ENCODE assay signal across 8 cellular contexts in the genomic region with DNA sequence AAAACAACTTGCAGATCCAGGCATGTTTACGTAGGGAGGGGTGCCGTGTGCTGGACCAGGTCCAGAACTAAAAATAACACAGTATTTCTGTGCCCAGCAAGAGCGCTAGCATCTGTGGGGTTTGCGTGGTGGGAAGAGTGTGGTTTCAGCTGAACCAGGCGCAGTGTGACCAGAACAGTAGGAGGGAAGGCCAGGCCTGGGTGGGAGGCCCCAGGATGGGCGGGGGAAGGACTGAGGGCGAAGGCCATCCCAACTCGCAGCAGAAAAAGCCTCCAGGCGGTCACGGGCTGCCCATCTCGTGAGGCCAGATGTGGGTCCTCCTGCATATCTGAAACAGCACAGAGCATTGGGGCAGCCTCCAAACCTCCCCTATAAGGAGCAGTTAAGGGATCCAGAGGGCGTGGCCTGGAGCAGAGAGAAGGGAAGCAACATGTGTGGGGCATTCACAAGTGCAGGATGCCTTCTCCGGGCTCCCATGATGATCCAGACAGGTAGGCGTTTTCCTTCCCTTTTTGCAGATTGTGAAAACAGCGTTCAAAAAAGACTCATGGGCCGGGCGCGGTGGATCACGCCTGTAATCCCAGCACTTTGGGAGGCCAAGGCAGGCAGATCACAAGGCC. TPM values are rescaled to one million over a fixed set of nuclear protein-coding genes. Genes with fewer than 3 reads are reported as not detected.
DNase-seq lines count a peak whose midpoint lies in the region; ATAC-seq and TF ChIP-seq lines count a peak whose summit lies in the region.

No MANE protein-coding gene starts in this region.

- H3K9me3 ChIP-seq in psoas muscle, result no peaks in the 10 kb centered on the region

- H3K4me3 Mint-ChIP-seq in activated T-helper 1 cell treated with anti-CD3 and anti-CD28 coated beads, Interleukin-12 subunit alpha, Interleukin-12 subunit beta, Interleukin-2, Interleukin-4 antibody, amounts not matched to agents 30 ng/mL and 10 ng/mL and 1 ng/mL, durations not matched to agents 14 hours and 24 hours and 36 hours, result no peak overlapping the region
- H3K4me3 Mint-ChIP-seq in activated CD8-positive, alpha-beta T cell treated with anti-CD3 and anti-CD28 coated beads for 36 hours, result no peak overlapping the region

- H3K27ac ChIP-seq in psoas muscle, result peak overlapping the region; percentile 46

- ATAC-seq in psoas muscle (peak in 3 of 4 donors; percentile 36 to 50 (median 42)), HG02870 (IDR thresholded peaks at IDR 0.05; ENCODE audit: unreplicated experiment) (no peak)
- no peak for ATAC-seq in activated CD8-positive, alpha-beta T cell treated with anti-CD3 and anti-CD28 coated beads for 36 hours

- peaks cover 30% of the 10 kb centered on the region for H3K4me1 ChIP-seq in psoas muscle

- no peak overlapping the region for H3K27ac Mint-ChIP-seq in activated T-helper 1 cell treated with anti-CD3 and anti-CD28 coated beads, Interleukin-12 subunit alpha, Interleukin-12 subunit beta, Interleukin-2, Interleukin-4 antibody, amounts not matched to agents 30 ng/mL and 10 ng/mL and 1 ng/mL, durations not matched to agents 14 hours and 24 hours and 36 hours
- H3K27ac Mint-ChIP-seq in activated CD8-positive, alpha-beta T cell treated with anti-CD3 and anti-CD28 coated beads for 36 hours, result no peak overlapping the region

- H3K9me3 Mint-ChIP-seq in activated T-helper 1 cell treated with anti-CD3 and anti-CD28 coated beads, Interleukin-12 subunit alpha, Interleukin-12 subunit beta, Interleukin-2, Interleukin-4 antibody, amounts not matched to agents 30 ng/mL and 10 ng/mL and 1 ng/mL, durations not matched to agents 14 hours and 24 hours and 36 hours, result no peaks in the 10 kb centered on the region
- H3K9me3 Mint-ChIP-seq in activated CD8-positive, alpha-beta T cell treated with anti-CD3 and anti-CD28 coated beads for 36 hours, result no peaks in the 10 kb centered on the region

- H3K36me3 ChIP-seq in psoas muscle (ENCODE audit: insufficient read depth in 1 of 2, low read depth in 1 of 2), result no peaks in the 10 kb centered on the region

- POLR2A ChIA-PET in activated CD8-positive, alpha-beta T cell treated with anti-CD3 and anti-CD28 coated beads for 36 hours (lab: Charles Lee), result no interaction called here

- H3K27me3 Mint-ChIP-seq in activated T-helper 1 cell treated with anti-CD3 and anti-CD28 coated beads, Interleukin-12 subunit alpha, Interleukin-12 subunit beta, Interleukin-2, Interleukin-4 antibody, amounts not matched to agents 30 ng/mL and 10 ng/mL and 1 ng/mL, durations not matched to agents 14 hours and 24 hours and 36 hours (ENCODE audit: insufficient read depth), result peaks cover 8% of the 10 kb centered on the region
- H3K27me3 Mint-ChIP-seq in activated CD8-positive, alpha-beta T cell treated with anti-CD3 and anti-CD28 coated beads for 36 hours, result no peaks in the 10 kb centered on the region

- CTCF ChIA-PET in activated CD8-positive, alpha-beta T cell treated with anti-CD3 and anti-CD28 coated beads for 36 hours (lab: Charles Lee), result interaction anchor here (0.8 to 2.0 kb wide), 2 partner anchors 13 to 102 kb away, joined by 3 to 11 read pairs; no protein-coding TSS in a partner anchor

- WGBS in psoas muscle, 3 donors, result 30 to 37% (median 34%) methylated on average over 19 of the region's 19 CpGs

- peaks cover 0 to 2% (median 0%) of the 10 kb centered on the region in 3 donors for H3K27me3 ChIP-seq in psoas muscle (ENCODE audit: insufficient read depth in 3 of 3, low read length in 2 of 3)

- no peak overlapping the region for H3K4me3 ChIP-seq in fibroblast of mammary gland (ENCODE audit: control insufficient read depth, low read depth, low read length)
- H3K4me3 ChIP-seq in psoas muscle, result peak overlapping the region; percentile 25

- TF ChIP-seq CTCF in fibroblast of mammary gland (conservative IDR thresholded peaks at IDR 0.05; ENCODE audit: control insufficient read depth, insufficient read depth, low read depth, low read length) (no peak), psoas muscle (IDR thresholded peaks at IDR 0.05) (no peak)
- no peak for TF ChIP-seq CTCF in activated CD8-positive, alpha-beta T cell treated with anti-CD3 and anti-CD28 coated beads for 36 hours (IDR thresholded peaks at IDR 0.05)

- intact Hi-C loops in psoas muscle (cut with DNase I), result loop anchor here in 1 of 2 donors (10.0 kb wide), 1 partner anchor 198 kb away; no protein-coding TSS in a partner anchor
- intact Hi-C loops in activated T-helper 1 cell treated with anti-CD3 and anti-CD28 coated beads, Interleukin-12 subunit alpha, Interleukin-12 subunit beta, Interleukin-2, Interleukin-4 antibody, amounts not matched to agents 30 ng/mL and 10 ng/mL and 1 ng/mL, durations not matched to agents 14 hours and 24 hours and 36 hours (cut with micrococcal nuclease), result no loop called here
- intact Hi-C loops in activated CD8-positive, alpha-beta T cell treated with anti-CD3 and anti-CD28 coated beads for 36 hours (cut with micrococcal nuclease), result no loop called here

- peak; percentile 86 for DNase-seq in DMS 273 (lab: John Stamatoyannopoulos, UW; ENCODE audit: unreplicated experiment)
- DNase-seq in NCI-H748 (lab: John Stamatoyannopoulos, UW; ENCODE audit: unreplicated experiment), result peak; percentile 67
- peak; percentile 89 for DNase-seq in fibroblast of mammary gland (ENCODE audit: low read depth)
- peak; percentile 33 to 64 for DNase-seq in psoas muscle
- DNase-seq in activated CD4-positive, alpha-beta T cell treated with anti-CD3 and anti-CD28 coated beads, Interleukin-2, amount 50 U/mL, for 4 hours, result no peak
- DNase-seq in activated T-helper 1 cell treated with anti-CD3 and anti-CD28 coated beads, Interleukin-12 subunit alpha, Interleukin-12 subunit beta, Interleukin-2, Interleukin-4 antibody, amounts not matched to agents 30 ng/mL and 10 ng/mL and 1 ng/mL, durations not matched to agents 14 hours and 24 hours and 36 hours (ENCODE audit: low spot score), result no peak
- no peak for DNase-seq in activated CD8-positive, alpha-beta T cell treated with anti-CD3 and anti-CD28 coated beads for 36 hours

- H3K36me3 Mint-ChIP-seq in activated T-helper 1 cell treated with anti-CD3 and anti-CD28 coated beads, Interleukin-12 subunit alpha, Interleukin-12 subunit beta, Interleukin-2, Interleukin-4 antibody, amounts not matched to agents 30 ng/mL and 10 ng/mL and 1 ng/mL, durations not matched to agents 14 hours and 24 hours and 36 hours (ENCODE audit: low read depth), result no peaks in the 10 kb centered on the region
- no peaks in the 10 kb centered on the region for H3K36me3 Mint-ChIP-seq in activated CD8-positive, alpha-beta T cell treated with anti-CD3 and anti-CD28 coated beads for 36 hours (ENCODE audit: low read depth)

- no peaks in the 10 kb centered on the region for H3K4me1 Mint-ChIP-seq in activated T-helper 1 cell treated with anti-CD3 and anti-CD28 coated beads, Interleukin-12 subunit alpha, Interleukin-12 subunit beta, Interleukin-2, Interleukin-4 antibody, amounts not matched to agents 30 ng/mL and 10 ng/mL and 1 ng/mL, durations not matched to agents 14 hours and 24 hours and 36 hours (ENCODE audit: low read depth)
- no peaks in the 10 kb centered on the region for H3K4me1 Mint-ChIP-seq in activated CD8-positive, alpha-beta T cell treated with anti-CD3 and anti-CD28 coated beads for 36 hours (ENCODE audit: low read depth)

RNA-seq across cellular contexts. Expression of gene CD9, which starts 17.8 kb away (rescaled TPM):
- total RNA-seq in psoas muscle, result 10 to 100 TPM; 23.0 to 40.2 (median 30.6) TPM
- 10 to 100 TPM; 26.1 to 90.9 (median 45.4) TPM for polyA plus RNA-seq in psoas muscle
- total RNA-seq in activated T-helper 1 cell treated with anti-CD3 and anti-CD28 coated beads, Interleukin-12 subunit alpha, Interleukin-12 subunit beta, Interleukin-2, Interleukin-4 antibody, amounts not matched to agents 30 ng/mL and 10 ng/mL and 1 ng/mL, durations not matched to agents 14 hours and 24 hours and 36 hours, result 47.4 and 50.9 TPM in 2 replicates
- total RNA-seq in activated CD8-positive, alpha-beta T cell treated with anti-CD3 and anti-CD28 coated beads for 36 hours, result 1 to 10 TPM; 9.1 to 9.2 TPM

RNA-seq across cellular contexts. Expression of gene VWF, which starts 57.9 kb away (rescaled TPM):
- total RNA-seq in psoas muscle, result 100 to 1,000 TPM in 3 of 4 donors, 10 to 100 TPM in 1; 99.3 to 206 (median 145) TPM
- 100 to 1,000 TPM in 1 of 3 donors, 10 to 100 TPM in 2; 49.6 to 122 (median 78.1) TPM for polyA plus RNA-seq in psoas muscle
- total RNA-seq in activated T-helper 1 cell treated with anti-CD3 and anti-CD28 coated beads, Interleukin-12 subunit alpha, Interleukin-12 subunit beta, Interleukin-2, Interleukin-4 antibody, amounts not matched to agents 30 ng/mL and 10 ng/mL and 1 ng/mL, durations not matched to agents 14 hours and 24 hours and 36 hours, result not detected in 2 replicates
- under 1 TPM; 0.11 to 0.13 TPM for total RNA-seq in activated CD8-positive, alpha-beta T cell treated with anti-CD3 and anti-CD28 coated beads for 36 hours

Comparison
In these comparisons a context has a peak if more than half of its experiments do, and no peak if none do; other contexts are left out.
1. DNase-seq: peak in DMS 273 (single experiment), NCI-H748 (single experiment), fibroblast of mammary gland (single experiment) and psoas muscle (2 of 2); none in activated CD4-positive, alpha-beta T cell treated with anti-CD3 and anti-CD28 coated beads, Interleukin-2, amount 50 U/mL, for 4 hours (0 of 2), activated T-helper 1 cell treated with anti-CD3 and anti-CD28 coated beads, Interleukin-12 subunit alpha, Interleukin-12 subunit beta, Interleukin-2, Interleukin-4 antibody, amounts not matched to agents 30 ng/mL and 10 ng/mL and 1 ng/mL, durations not matched to agents 14 hours and 24 hours and 36 hours (single experiment) and activated CD8-positive, alpha-beta T cell treated with anti-CD3 and anti-CD28 coated beads for 36 hours (single experiment).
2. ATAC-seq: peak in psoas muscle (3 of 4); none in HG02870 (single experiment) and activated CD8-positive, alpha-beta T cell treated with anti-CD3 and anti-CD28 coated beads for 36 hours (single experiment).
3. RNA of gene VWF, which starts 57.9 kb away (total RNA-seq): 99.3 to 206 TPM in psoas muscle; 0.11 to 0.13 TPM in activated CD8-positive, alpha-beta T cell treated with anti-CD3 and anti-CD28 coated beads for 36 hours and not detected in activated T-helper 1 cell treated with anti-CD3 and anti-CD28 coated beads, Interleukin-12 subunit alpha, Interleukin-12 subunit beta, Interleukin-2, Interleukin-4 antibody, amounts not matched to agents 30 ng/mL and 10 ng/mL and 1 ng/mL, durations not matched to agents 14 hours and 24 hours and 36 hours; every median in the first group is over 10 times any median in the second.